ENCODE assay signal across 8 cellular contexts in the genomic region with DNA sequence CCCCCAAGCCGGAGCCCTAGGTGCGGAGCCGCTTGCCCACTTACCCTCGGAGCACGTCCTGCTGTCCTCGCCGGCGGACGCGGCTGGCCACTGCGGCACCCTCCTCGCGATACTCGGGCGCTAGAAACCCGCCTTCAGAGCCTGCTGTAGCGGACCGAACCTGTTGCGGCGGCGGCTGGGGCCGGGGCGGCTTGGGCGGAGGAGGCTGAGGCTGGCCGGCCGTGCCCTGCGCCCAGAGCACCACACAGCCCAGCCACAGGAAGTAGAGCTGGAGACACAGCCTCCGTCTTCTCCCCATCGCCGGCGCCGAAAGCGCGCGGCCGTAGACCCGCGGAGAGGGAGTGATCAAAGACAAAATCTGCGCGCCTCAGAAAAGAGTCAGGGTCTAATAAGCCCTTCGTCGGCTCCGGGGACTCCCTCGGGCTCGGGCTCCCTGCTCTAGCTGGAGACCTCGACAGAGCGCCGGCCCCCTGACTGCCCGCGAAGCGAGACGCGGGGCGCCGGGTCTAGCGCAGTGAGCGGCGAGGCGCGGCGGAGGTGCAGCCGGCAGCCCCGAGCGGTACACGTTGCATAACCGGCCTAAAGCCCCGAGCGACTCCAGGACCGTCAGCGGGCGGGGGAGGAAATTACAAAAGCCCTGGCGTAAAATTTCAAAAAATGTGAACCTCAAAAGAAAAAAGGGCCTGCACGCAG. TPM values are rescaled to one million over a fixed set of nuclear protein-coding genes. Genes with fewer than 3 reads are reported as not detected.
DNase-seq lines count a peak whose midpoint lies in the region; ATAC-seq and TF ChIP-seq lines count a peak whose summit lies in the region.

No MANE protein-coding gene starts in this region.

- peak overlapping the region in 1 of 5 donors; percentile 53 for H3K27ac ChIP-seq in stomach

- intact Hi-C loops in stomach (cut with DNase I; ENCODE audit: low total_unique reads) = no loop called here

- no peak for TF ChIP-seq CTCF in BJ (IDR thresholded peaks at IDR 0.05; ENCODE audit: insufficient read depth, low read depth, low read length)
- TF ChIP-seq CTCF in stomach (IDR thresholded peaks at IDR 0.05) = no peak

- DNase-seq in BJ (ENCODE audit: low read depth) (no peak), astrocyte of the hippocampus (ENCODE audit: low read depth, low spot score) (peak; percentile 77), iPS-NIHi11 (ENCODE audit: low spot score) (peak; percentile 52), stomach (no peak), germinal center (ENCODE audit: low spot score) (no peak), ACHN (no peak)

- peaks cover 23 to 32% (median 26%) of the 10 kb centered on the region in 4 donors for H3K4me1 ChIP-seq in stomach

- TF ChIP-seq POLR2A in stomach (IDR thresholded peaks at IDR 0.05) = no peak

- in situ Hi-C loops in ACHN (cut with HindIII; ENCODE audit: low pct_ligation_motif_present, low pct_unique_long_range_greater_than_20kb, low sequenced_read_pairs) = no loop called here

- POLR2A ChIA-PET in BJ (lab: Charles Lee) = no interaction called here

- TF ChIP-seq EP300 in stomach (IDR thresholded peaks at IDR 0.05) = no peak

- H3K27me3 ChIP-seq in BJ (ENCODE audit: control insufficient read depth, insufficient read depth, low read length) = no peaks in the 10 kb centered on the region
- peaks cover 5 to 52% (median 35%) of the 10 kb centered on the region in 3 donors for H3K27me3 ChIP-seq in stomach

- H3K9me3 ChIP-seq in stomach = no peaks in the 10 kb centered on the region

- CTCF ChIA-PET in BJ (lab: Yijun Ruan, JAX) = interaction anchor here (1.0 to 3.3 kb wide), 6 partner anchors 11 to 973 kb away, joined by 3 to 19 read pairs (median 4); no protein-coding TSS in a partner anchor

- H3K4me3 ChIP-seq in BJ (ENCODE audit: low read depth, low read length) (peak overlapping the region; percentile 79), stomach (peak overlapping the region; percentile 43 to 62 (median 54))

- ATAC-seq in HG03432 (IDR thresholded peaks at IDR 0.05; ENCODE audit: unreplicated experiment) (peak; percentile 44), HG02678 (IDR thresholded peaks at IDR 0.05; ENCODE audit: unreplicated experiment) (no peak)

- WGBS in stomach, 5 donors = 2 to 4% (median 2%) methylated on average over 36 to 73 of the region's 73 CpGs

- peaks cover 5% of the 10 kb centered on the region for H3K36me3 ChIP-seq in BJ (ENCODE audit: control insufficient read depth, insufficient read depth, low read length)
- no peaks in the 10 kb centered on the region for H3K36me3 ChIP-seq in stomach

RNA-seq across cellular contexts. Expression of a gene that starts 0.6 kb away (rescaled TPM):
- polyA plus RNA-seq in BJ (2011; rRNA removed) (141 and 157 TPM in 2 replicates), stomach (under 1 TPM; 0.13 to 0.31 (median 0.19) TPM)
- polyA minus RNA-seq in BJ (2011; rRNA and poly(A)+ RNA removed) = 294 and 372 TPM in 2 replicates
- total RNA-seq in stomach = 10 to 100 TPM in 1 of 5 donors, 1 to 10 TPM in 3, under 1 TPM in 1; under 0.01 to 42.8 (median 4.3) TPM

Comparison
In these comparisons a context has a peak if more than half of its experiments do, and no peak if none do; other contexts are left out.
1. DNase-seq: peak in astrocyte of the hippocampus (single experiment) and iPS-NIHi11 (single experiment); none in BJ (single experiment), stomach (single experiment), germinal center (single experiment) and ACHN (single experiment).
2. RNA of a gene that starts 0.6 kb away (polyA plus RNA-seq): 141 to 157 TPM in BJ; 0.13 to 0.31 TPM in stomach; every median in the first group is over 100 times any median in the second.